ENCODE assay signal across 9 cellular contexts in the genomic region with DNA sequence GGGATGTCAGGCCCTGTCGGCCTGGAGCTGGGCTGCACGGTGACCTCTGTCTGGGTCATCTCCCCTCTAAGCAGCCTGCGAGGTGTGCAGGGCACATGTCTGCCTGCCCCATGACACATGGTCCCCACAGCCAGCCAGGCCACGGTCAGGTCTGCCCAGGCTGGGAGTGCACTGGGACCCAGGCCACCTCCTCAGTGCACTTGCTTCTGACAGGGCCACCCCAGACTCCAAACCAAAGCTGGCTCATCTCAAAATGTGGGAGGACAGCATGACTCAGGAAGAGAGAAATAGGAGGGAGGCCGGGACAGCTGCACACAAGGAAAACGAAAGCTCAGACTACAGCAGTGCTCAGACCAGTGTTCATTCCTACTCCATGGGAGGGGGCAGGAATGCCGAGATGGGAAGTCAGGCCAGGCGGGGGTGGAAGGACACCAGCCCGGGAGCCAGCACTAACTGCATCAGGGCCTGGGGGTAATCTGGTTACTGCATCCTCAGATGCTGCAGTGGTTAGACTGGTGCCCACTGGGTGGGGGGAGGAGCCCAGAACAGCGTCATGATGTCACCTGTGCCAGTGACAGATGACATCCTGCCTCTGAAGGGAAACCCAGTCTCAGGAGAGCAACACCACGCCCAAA. TPM values are rescaled to one million over a fixed set of nuclear protein-coding genes. Genes with fewer than 3 reads are reported as not detected.
DNase-seq lines count a peak whose midpoint lies in the region; TF ChIP-seq lines count a peak whose summit lies in the region.
"Had no signal": no experiment of that assay in that cellular context is flagged by ENCODE, and none has a peak within 500 bp of the region (broad histone marks: within the 10 kb centered on the region; RNA-seq: fewer than 3 reads in every experiment).

No MANE protein-coding gene starts in this region.

- H3K27ac Mint-ChIP-seq in endodermal cell, result peak overlapping the region; percentile 14

- H3K36me3 Mint-ChIP-seq in endodermal cell (ENCODE audit: low read depth), result peaks cover 22% of the 10 kb centered on the region

- peaks cover 25% of the 10 kb centered on the region for H3K27me3 ChIP-seq in endodermal cell (ENCODE audit: control insufficient read depth, insufficient read depth, low read length, poor library complexity, severe bottlenecking)
- peaks cover 3% of the 10 kb centered on the region for H3K27me3 ChIP-seq in muscle layer of duodenum (ENCODE audit: low read depth, low read length)

- H3K27ac ChIP-seq in endodermal cell (ENCODE audit: low read depth, low read length), result no peak overlapping the region
- H3K27ac ChIP-seq in muscle layer of duodenum (ENCODE audit: low read length), result peak overlapping the region; percentile 23

- DNase-seq in Ammon's horn (ENCODE audit: low spot score), result peak; percentile 41
- peak; percentile 47 for DNase-seq in NCI-H69 (lab: John Stamatoyannopoulos, UW)
- DNase-seq in endodermal cell, result no peak
- no peak for DNase-seq in germinal center (ENCODE audit: low spot score)
- no peak for DNase-seq in NCI-H146 treated with DMSO at 0.1 percent for 48 hours (lab: John Stamatoyannopoulos, UW; ENCODE audit: unreplicated experiment)
- DNase-seq in T-helper 9 cell, result no peak
- no peak for DNase-seq in HEK293T (ENCODE audit: extremely low spot score)
- DNase-seq: activated CD4-positive, alpha-beta T cell treated with anti-CD3 and anti-CD28 coated beads, Interleukin-2, amount 50 U/mL, for 4 hours had no signal

- no peaks in the 10 kb centered on the region for H3K4me1 Mint-ChIP-seq in endodermal cell

- H3K9ac ChIP-seq in endodermal cell (ENCODE audit: extremely low read depth, low read length, poor library complexity, severe bottlenecking), result no peak overlapping the region

- no peaks in the 10 kb centered on the region for H3K4me1 ChIP-seq in endodermal cell (ENCODE audit: control insufficient read depth, insufficient read depth, low read length)
- H3K4me1 ChIP-seq in muscle layer of duodenum (ENCODE audit: control insufficient read depth in 1 of 2, insufficient read depth in 2 of 2, low read length in 2 of 2), result peaks cover 6 to 18% of the 10 kb centered on the region in 2 donors

- H3K9me3 ChIP-seq in endodermal cell (ENCODE audit: control insufficient read depth, low read length), result peaks cover 5% of the 10 kb centered on the region
- H3K9me3 ChIP-seq in muscle layer of duodenum (ENCODE audit: control insufficient read depth in 1 of 2, low read length in 2 of 2), result peaks cover 0 to 2% of the 10 kb centered on the region in 2 donors

- POLR2A ChIA-PET in HEK293T (lab: Yijun Ruan, JAX), result interaction anchor here (1.2 kb wide), 1 partner anchor 207 kb away, joined by 4 read pairs; no protein-coding TSS in a partner anchor

- WGBS in endodermal cell (ENCODE audit: insufficient coverage in 1 of 2, insufficient read length in 1 of 2), 2 experiments, result 90 to 93% methylated on average over 8 to 11 of the region's 11 CpGs

- peaks cover 28% of the 10 kb centered on the region for H3K27me3 Mint-ChIP-seq in endodermal cell (ENCODE audit: insufficient read depth)

- CTCF ChIA-PET in HEK293T (lab: Yijun Ruan, JAX), result interaction anchor here (1.8 kb wide), 1 partner anchor 16 kb away, joined by 5 read pairs; no protein-coding TSS in a partner anchor

- H3K4me3 ChIP-seq in endodermal cell (ENCODE audit: low read length), result no peak overlapping the region
- H3K4me3 ChIP-seq in muscle layer of duodenum (ENCODE audit: low read depth in 1 of 2, low read length in 2 of 2), result peak overlapping the region in 1 of 2 donors; percentile 30

- no peak for TF ChIP-seq CTCF in endodermal cell (conservative IDR thresholded peaks at IDR 0.05)

- H3K36me3 ChIP-seq in endodermal cell (ENCODE audit: control insufficient read depth, insufficient read depth, low read length) (peaks cover 28% of the 10 kb centered on the region), muscle layer of duodenum (ENCODE audit: control insufficient read depth in 1 of 2, insufficient read depth in 2 of 2, low read length in 2 of 2) (peaks cover 0 to 20% of the 10 kb centered on the region in 2 donors)

- peaks cover 7% of the 10 kb centered on the region for H3K9me3 Mint-ChIP-seq in endodermal cell

- no peak overlapping the region for H3K4me3 Mint-ChIP-seq in endodermal cell

TF ChIP-seq in HEK293T, 16 proteins besides CTCF, POLR2A, EP300 and RAD21:
- TF ChIP-seq L3MBTL2 (conservative IDR thresholded peaks at IDR 0.05) (no peak), LEF1 (IDR thresholded peaks at IDR 0.05; ENCODE audit: borderline replicate concordance) (no peak), SP1 (IDR thresholded peaks at IDR 0.05) (no peak), FOXK2 (IDR thresholded peaks at IDR 0.05) (no peak), FOXM1 (IDR thresholded peaks at IDR 0.05; ENCODE audit: borderline replicate concordance) (no peak), BHLHE40 (IDR thresholded peaks at IDR 0.05; ENCODE audit: borderline replicate concordance) (no peak), FOXA1 (IDR thresholded peaks at IDR 0.05) (no peak), ZNF384 (IDR thresholded peaks at IDR 0.05) (no peak), HDGF (IDR thresholded peaks at IDR 0.05; ENCODE audit: borderline replicate concordance) (no peak), SUZ12 (IDR thresholded peaks at IDR 0.05) (no peak), ELF4 (IDR thresholded peaks at IDR 0.05) (no peak)
- TF ChIP-seq, protein P1, sequence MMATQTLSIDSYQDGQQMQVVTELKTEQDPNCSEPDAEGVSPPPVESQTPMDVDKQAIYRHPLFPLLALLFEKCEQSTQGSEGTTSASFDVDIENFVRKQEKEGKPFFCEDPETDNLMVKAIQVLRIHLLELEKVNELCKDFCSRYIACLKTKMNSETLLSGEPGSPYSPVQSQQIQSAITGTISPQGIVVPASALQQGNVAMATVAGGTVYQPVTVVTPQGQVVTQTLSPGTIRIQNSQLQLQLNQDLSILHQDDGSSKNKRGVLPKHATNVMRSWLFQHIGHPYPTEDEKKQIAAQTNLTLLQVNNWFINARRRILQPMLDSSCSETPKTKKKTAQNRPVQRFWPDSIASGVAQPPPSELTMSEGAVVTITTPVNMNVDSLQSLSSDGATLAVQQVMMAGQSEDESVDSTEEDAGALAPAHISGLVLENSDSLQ (IDR thresholded peaks at IDR 0.05), result no peak

RNA-seq across cellular contexts. Expression of a gene that starts 4.0 kb away (rescaled TPM):
- total RNA-seq in endodermal cell, result 1 to 10 TPM in 1 of 2 donors, under 1 TPM in 1; 0.97 to 2.8 TPM
- 0.39 TPM for polyA plus RNA-seq in endodermal cell (2013, experiment 1 of 2)
- polyA plus RNA-seq in endodermal cell (2013, experiment 2 of 2), result 0.12 TPM

RNA-seq across cellular contexts. Expression of a gene that starts 12.2 kb away (rescaled TPM):
- not detected for total RNA-seq in endodermal cell
- polyA plus RNA-seq in endodermal cell (2013, experiment 1 of 2), result 0.36 TPM
- polyA plus RNA-seq in endodermal cell (2013, experiment 2 of 2), result 0.50 TPM

Comparison
In these comparisons a context has a peak if more than half of its experiments do, and no peak if none do; other contexts are left out.
1. DNase-seq: peak in Ammon's horn (single experiment) and NCI-H69 (single experiment); none in endodermal cell (single experiment), germinal center (single experiment), NCI-H146 treated with DMSO at 0.1 percent for 48 hours (single experiment), T-helper 9 cell (single experiment) and HEK293T (single experiment).